1 cellular context compared by ENCODE assay signal in the genomic region with DNA sequence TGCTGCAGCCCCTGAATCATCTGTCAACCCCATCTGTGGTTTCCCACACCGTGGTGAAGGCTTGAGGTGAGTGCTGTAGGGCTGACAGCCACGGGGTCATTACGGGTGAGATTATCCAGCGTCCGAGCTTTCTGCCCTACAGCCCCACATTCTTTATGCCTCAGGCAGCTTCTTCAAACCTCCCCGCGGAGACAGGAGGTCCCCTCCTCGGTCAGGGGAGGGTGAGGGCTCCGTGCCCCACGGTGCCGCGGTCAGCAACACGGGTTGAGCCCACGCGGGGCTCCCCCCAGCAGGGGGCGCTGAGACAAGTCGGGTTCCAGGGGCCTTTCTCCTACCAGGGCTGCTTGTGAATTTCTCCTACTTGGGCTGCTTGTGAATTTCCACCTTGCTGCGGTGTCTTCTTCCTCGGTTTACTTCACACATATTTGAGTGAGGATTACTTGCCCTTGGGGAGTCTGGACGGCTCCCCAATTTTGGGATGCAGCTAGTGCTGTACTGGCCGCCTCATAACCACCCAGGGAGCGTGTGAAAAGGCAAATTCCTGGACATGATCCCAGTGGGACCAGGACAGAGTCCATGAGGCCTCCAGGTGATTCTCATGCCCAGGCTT.
TF ChIP-seq lines count a peak whose summit lies in the region.

No MANE protein-coding gene starts in this region.

TF ChIP-seq in HepG2, 621 proteins besides CTCF, POLR2A, EP300 and RAD21 (continues in another document):
- TF ChIP-seq, protein P1, sequence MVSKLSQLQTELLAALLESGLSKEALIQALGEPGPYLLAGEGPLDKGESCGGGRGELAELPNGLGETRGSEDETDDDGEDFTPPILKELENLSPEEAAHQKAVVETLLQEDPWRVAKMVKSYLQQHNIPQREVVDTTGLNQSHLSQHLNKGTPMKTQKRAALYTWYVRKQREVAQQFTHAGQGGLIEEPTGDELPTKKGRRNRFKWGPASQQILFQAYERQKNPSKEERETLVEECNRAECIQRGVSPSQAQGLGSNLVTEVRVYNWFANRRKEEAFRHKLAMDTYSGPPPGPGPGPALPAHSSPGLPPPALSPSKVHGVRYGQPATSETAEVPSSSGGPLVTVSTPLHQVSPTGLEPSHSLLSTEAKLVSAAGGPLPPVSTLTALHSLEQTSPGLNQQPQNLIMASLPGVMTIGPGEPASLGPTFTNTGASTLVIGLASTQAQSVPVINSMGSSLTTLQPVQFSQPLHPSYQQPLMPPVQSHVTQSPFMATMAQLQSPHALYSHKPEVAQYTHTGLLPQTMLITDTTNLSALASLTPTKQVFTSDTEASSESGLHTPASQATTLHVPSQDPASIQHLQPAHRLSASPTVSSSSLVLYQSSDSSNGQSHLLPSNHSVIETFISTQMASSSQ (IDR thresholded peaks at IDR 0.05; ENCODE audit: low read depth), result no peak
- TF ChIP-seq, protein P1 (CRISPR knock-in tag; IDR thresholded peaks at IDR 0.05; ENCODE audit: borderline replicate concordance), result no peak
- TF ChIP-seq, protein P2, sequence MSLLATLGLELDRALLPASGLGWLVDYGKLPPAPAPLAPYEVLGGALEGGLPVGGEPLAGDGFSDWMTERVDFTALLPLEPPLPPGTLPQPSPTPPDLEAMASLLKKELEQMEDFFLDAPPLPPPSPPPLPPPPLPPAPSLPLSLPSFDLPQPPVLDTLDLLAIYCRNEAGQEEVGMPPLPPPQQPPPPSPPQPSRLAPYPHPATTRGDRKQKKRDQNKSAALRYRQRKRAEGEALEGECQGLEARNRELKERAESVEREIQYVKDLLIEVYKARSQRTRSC (CRISPR knock-in tag; IDR thresholded peaks at IDR 0.05; ENCODE audit: low read depth), result no peak
- TF ChIP-seq HNF4A (CRISPR knock-in tag; IDR thresholded peaks at IDR 0.05) (peak; percentile 46; the same call in 1 of the 2 replicates), NFYC (CRISPR knock-in tag; IDR thresholded peaks at IDR 0.05) (no peak), HDAC2 (CRISPR knock-in tag; IDR thresholded peaks at IDR 0.05) (0 out of 2 replicates have a peak, but pooled peaks have one; percentile 25), ZNF598 (CRISPR knock-in tag; IDR thresholded peaks at IDR 0.05; ENCODE audit: borderline replicate concordance) (peak; percentile 35; the same call in 1 of the 2 replicates), SMC3 (IDR thresholded peaks at IDR 0.05; ENCODE audit: low read length) (peak; percentile 24; the same call in 1 of the 2 replicates), SRY (CRISPR knock-in tag; IDR thresholded peaks at IDR 0.05) (0 out of 2 replicates have a peak, but pooled peaks have one; percentile 33), SOX6 (IDR thresholded peaks at IDR 0.05) (no peak), SOX6 (CRISPR knock-in tag; IDR thresholded peaks at IDR 0.05) (0 out of 2 replicates have a peak, but pooled peaks have one; percentile 26), ZNF234 (CRISPR knock-in tag; conservative IDR thresholded peaks at IDR 0.05) (no peak), ZNF333 (CRISPR knock-in tag; IDR thresholded peaks at IDR 0.05; ENCODE audit: borderline replicate concordance) (peak; percentile 68; the same call in 1 of the 2 replicates), KDM5B (CRISPR knock-in tag; IDR thresholded peaks at IDR 0.05; ENCODE audit: borderline replicate concordance) (peak; percentile 45; the same call in 1 of the 2 replicates), POGZ (CRISPR knock-in tag; IDR thresholded peaks at IDR 0.05) (no peak), SALL1 (CRISPR knock-in tag; IDR thresholded peaks at IDR 0.05) (peak; percentile 36; the same call in 1 of the 2 replicates), XRCC5 (optimal IDR thresholded peaks at IDR 0.05; ENCODE audit: low read length) (peak; percentile 81), YY1 (IDR thresholded peaks at IDR 0.05; ENCODE audit: insufficient read depth, insufficient replicate concordance, low read depth, low read length) (peak; percentile 11), ZFP90 (CRISPR knock-in tag; IDR thresholded peaks at IDR 0.05; ENCODE audit: borderline replicate concordance) (peak; percentile 73; the same call in 1 of the 2 replicates), ZFX (CRISPR knock-in tag; IDR thresholded peaks at IDR 0.05; ENCODE audit: low read depth) (0 out of 2 replicates have a peak, but pooled peaks have one; percentile 10), ZFYVE20 (CRISPR knock-in tag; IDR thresholded peaks at IDR 0.05; ENCODE audit: borderline replicate concordance, low read depth) (no peak), ZNF891 (CRISPR knock-in tag; IDR thresholded peaks at IDR 0.05) (peak; percentile 72; the same call in 1 of the 2 replicates), ZNF317 (CRISPR knock-in tag; IDR thresholded peaks at IDR 0.05) (peak; percentile 52; the same call in 1 of the 2 replicates)
- TF ChIP-seq, protein P3, sequence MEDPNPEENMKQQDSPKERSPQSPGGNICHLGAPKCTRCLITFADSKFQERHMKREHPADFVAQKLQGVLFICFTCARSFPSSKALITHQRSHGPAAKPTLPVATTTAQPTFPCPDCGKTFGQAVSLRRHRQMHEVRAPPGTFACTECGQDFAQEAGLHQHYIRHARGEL (CRISPR knock-in tag; IDR thresholded peaks at IDR 0.05), result 0 out of 2 replicates have a peak, but pooled peaks have one; percentile 41
- TF ChIP-seq, protein P4, sequence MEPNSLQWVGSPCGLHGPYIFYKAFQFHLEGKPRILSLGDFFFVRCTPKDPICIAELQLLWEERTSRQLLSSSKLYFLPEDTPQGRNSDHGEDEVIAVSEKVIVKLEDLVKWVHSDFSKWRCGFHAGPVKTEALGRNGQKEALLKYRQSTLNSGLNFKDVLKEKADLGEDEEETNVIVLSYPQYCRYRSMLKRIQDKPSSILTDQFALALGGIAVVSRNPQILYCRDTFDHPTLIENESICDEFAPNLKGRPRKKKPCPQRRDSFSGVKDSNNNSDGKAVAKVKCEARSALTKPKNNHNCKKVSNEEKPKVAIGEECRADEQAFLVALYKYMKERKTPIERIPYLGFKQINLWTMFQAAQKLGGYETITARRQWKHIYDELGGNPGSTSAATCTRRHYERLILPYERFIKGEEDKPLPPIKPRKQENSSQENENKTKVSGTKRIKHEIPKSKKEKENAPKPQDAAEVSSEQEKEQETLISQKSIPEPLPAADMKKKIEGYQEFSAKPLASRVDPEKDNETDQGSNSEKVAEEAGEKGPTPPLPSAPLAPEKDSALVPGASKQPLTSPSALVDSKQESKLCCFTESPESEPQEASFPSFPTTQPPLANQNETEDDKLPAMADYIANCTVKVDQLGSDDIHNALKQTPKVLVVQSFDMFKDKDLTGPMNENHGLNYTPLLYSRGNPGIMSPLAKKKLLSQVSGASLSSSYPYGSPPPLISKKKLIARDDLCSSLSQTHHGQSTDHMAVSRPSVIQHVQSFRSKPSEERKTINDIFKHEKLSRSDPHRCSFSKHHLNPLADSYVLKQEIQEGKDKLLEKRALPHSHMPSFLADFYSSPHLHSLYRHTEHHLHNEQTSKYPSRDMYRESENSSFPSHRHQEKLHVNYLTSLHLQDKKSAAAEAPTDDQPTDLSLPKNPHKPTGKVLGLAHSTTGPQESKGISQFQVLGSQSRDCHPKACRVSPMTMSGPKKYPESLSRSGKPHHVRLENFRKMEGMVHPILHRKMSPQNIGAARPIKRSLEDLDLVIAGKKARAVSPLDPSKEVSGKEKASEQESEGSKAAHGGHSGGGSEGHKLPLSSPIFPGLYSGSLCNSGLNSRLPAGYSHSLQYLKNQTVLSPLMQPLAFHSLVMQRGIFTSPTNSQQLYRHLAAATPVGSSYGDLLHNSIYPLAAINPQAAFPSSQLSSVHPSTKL (CRISPR knock-in tag; IDR thresholded peaks at IDR 0.05), result 0 out of 2 replicates have a peak, but pooled peaks have one; percentile 16
- TF ChIP-seq, protein P5, sequence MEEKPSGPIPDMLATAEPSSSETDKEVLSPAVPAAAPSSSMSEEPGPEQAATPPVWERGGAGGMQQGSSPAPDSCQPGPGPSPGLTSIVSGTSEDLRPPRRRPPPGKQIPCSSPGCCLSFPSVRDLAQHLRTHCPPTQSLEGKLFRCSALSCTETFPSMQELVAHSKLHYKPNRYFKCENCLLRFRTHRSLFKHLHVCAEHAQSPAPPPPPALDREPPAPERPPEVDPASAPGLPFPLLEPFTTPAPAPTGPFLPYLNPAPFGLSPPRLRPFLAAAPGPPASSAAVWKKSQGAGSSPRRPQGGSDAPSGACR (CRISPR knock-in tag; IDR thresholded peaks at IDR 0.05), result peak; percentile 16; the same call in 1 of the 2 replicates
- TF ChIP-seq, protein P6, sequence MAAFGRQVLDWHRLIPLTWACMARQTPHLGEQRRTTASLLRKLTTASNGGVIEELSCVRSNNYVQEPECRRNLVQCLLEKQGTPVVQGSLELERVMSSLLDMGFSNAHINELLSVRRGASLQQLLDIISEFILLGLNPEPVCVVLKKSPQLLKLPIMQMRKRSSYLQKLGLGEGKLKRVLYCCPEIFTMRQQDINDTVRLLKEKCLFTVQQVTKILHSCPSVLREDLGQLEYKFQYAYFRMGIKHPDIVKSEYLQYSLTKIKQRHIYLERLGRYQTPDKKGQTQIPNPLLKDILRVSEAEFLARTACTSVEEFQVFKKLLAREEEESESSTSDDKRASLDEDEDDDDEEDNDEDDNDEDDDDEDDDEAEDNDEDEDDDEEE (CRISPR knock-in tag; IDR thresholded peaks at IDR 0.05), result peak; percentile 53; the same call in 1 of the 2 replicates
- TF ChIP-seq, protein P7, sequence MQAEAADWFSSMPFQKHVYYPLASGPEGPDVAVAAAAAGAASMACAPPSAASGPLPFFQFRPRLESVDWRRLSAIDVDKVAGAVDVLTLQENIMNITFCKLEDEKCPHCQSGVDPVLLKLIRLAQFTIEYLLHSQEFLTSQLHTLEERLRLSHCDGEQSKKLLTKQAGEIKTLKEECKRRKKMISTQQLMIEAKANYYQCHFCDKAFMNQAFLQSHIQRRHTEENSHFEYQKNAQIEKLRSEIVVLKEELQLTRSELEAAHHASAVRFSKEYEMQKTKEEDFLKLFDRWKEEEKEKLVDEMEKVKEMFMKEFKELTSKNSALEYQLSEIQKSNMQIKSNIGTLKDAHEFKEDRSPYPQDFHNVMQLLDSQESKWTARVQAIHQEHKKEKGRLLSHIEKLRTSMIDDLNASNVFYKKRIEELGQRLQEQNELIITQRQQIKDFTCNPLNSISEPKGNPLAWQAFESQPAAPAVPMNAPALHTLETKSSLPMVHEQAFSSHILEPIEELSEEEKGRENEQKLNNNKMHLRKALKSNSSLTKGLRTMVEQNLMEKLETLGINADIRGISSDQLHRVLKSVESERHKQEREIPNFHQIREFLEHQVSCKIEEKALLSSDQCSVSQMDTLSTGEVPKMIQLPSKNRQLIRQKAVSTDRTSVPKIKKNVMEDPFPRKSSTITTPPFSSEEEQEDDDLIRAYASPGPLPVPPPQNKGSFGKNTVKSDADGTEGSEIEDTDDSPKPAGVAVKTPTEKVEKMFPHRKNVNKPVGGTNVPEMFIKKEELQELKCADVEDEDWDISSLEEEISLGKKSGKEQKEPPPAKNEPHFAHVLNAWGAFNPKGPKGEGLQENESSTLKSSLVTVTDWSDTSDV (CRISPR knock-in tag; IDR thresholded peaks at IDR 0.05), result 0 out of 2 replicates have a peak, but pooled peaks have one; percentile 52
- TF ChIP-seq, protein P8, sequence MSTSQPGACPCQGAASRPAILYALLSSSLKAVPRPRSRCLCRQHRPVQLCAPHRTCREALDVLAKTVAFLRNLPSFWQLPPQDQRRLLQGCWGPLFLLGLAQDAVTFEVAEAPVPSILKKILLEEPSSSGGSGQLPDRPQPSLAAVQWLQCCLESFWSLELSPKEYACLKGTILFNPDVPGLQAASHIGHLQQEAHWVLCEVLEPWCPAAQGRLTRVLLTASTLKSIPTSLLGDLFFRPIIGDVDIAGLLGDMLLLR (CRISPR knock-in tag; IDR thresholded peaks at IDR 0.05), result 0 out of 2 replicates have a peak, but pooled peaks have one; percentile 31
- TF ChIP-seq, protein P9, sequence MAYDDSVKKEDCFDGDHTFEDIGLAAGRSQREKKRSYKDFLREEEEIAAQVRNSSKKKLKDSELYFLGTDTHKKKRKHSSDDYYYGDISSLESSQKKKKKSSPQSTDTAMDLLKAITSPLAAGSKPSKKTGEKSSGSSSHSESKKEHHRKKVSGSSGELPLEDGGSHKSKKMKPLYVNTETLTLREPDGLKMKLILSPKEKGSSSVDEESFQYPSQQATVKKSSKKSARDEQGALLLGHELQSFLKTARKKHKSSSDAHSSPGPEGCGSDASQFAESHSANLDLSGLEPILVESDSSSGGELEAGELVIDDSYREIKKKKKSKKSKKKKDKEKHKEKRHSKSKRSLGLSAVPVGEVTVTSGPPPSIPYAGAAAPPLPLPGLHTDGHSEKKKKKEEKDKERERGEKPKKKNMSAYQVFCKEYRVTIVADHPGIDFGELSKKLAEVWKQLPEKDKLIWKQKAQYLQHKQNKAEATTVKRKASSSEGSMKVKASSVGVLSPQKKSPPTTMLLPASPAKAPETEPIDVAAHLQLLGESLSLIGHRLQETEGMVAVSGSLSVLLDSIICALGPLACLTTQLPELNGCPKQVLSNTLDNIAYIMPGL (CRISPR knock-in tag; IDR thresholded peaks at IDR 0.05; ENCODE audit: borderline replicate concordance in 1 of 2, low read depth in 1 of 2), result peak; percentile 22 to 34; a peak in 1 of 4 replicates
- TF ChIP-seq, protein P10, sequence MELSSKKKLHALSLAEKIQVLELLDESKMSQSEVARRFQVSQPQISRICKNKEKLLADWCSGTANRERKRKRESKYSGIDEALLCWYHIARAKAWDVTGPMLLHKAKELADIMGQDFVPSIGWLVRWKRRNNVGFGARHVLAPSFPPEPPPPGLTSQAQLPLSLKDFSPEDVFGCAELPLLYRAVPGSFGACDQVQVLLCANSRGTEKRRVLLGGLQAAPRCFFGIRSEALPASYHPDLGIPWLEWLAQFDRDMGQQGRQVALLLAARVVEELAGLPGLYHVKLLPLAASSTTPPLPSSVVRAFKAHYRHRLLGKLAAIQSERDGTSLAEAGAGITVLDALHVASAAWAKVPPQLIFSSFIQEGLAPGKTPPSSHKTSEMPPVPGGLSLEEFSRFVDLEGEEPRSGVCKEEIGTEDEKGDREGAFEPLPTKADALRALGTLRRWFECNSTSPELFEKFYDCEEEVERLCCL (CRISPR knock-in tag; IDR thresholded peaks at IDR 0.05; ENCODE audit: borderline replicate concordance), result 0 out of 2 replicates have a peak, but pooled peaks have one; percentile 20
